ENCODE assay signal across 9 cellular contexts in the genomic region with DNA sequence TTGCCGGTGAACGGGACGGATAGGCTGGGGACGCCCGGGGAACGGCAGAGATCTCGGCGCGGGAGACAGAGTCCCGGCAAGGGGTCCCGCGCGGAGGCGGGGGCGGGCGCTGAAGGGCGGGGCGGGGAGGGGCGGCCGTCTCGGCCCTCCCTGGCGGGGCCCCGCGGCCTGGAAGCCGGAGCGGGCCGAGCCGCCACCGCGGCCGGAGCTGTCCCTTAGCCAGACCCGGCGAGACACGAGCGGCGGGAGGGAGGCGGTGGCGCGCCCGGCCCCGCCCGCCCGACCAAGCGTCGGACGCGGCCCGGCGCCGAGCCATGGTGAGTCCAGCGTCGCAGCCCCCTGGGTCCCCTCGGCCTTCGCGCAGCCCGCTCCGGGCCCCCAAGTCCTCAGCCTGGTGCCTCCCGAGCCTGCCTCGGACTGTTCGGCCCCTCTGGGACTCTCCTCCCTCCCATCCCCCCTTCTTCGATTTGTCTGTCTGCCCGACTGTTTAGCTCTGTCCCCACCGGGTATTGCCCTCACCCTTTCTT. TPM values are rescaled to one million over a fixed set of nuclear protein-coding genes. Genes with fewer than 3 reads are reported as not detected.
DNase-seq lines count a peak whose midpoint lies in the region; ATAC-seq lines count a peak whose summit lies in the region.
"Had no signal": no experiment of that assay in that cellular context is flagged by ENCODE, and none has a peak within 500 bp of the region (broad histone marks: within the 10 kb centered on the region; RNA-seq: fewer than 3 reads in every experiment).

A gene (plus strand): TSS at position 222 of the 527 bp plus-strand sequence. CDS start 93 bp downstream, at position 315.

- H3K4me1 Mint-ChIP-seq in activated naive CD8-positive, alpha-beta T cell treated with anti-CD3 and anti-CD28 coated beads for 36 hours, result peaks cover 28% of the 10 kb centered on the region

- peak within 1 kb of the TSS; percentile 73 for H3K4me3 Mint-ChIP-seq in activated naive CD8-positive, alpha-beta T cell treated with anti-CD3 and anti-CD28 coated beads for 36 hours

- peak; percentile 69 for ATAC-seq in Right ventricle myocardium inferior
- ATAC-seq in HG03196 (IDR thresholded peaks at IDR 0.05; ENCODE audit: unreplicated experiment), result no peak
- ATAC-seq in GM21529 (IDR thresholded peaks at IDR 0.05; ENCODE audit: unreplicated experiment), result no peak

- peaks cover 77% of the 10 kb centered on the region for H3K27me3 Mint-ChIP-seq in activated naive CD8-positive, alpha-beta T cell treated with anti-CD3 and anti-CD28 coated beads for 36 hours

- peak within 1 kb of the TSS; percentile 20 for H2AFZ ChIP-seq in neuron (ENCODE audit: low read depth, low read length)

- no peak within 1 kb of the TSS for H3K27ac Mint-ChIP-seq in activated naive CD8-positive, alpha-beta T cell treated with anti-CD3 and anti-CD28 coated beads for 36 hours

- H3K4me3 ChIP-seq in neuron (ENCODE audit: low read length), result peak within 1 kb of the TSS; percentile 85

- peaks cover 17% of the 10 kb centered on the region for H3K4me1 ChIP-seq in neuron (ENCODE audit: insufficient read depth, low read length)

- intact Hi-C loops in Right ventricle myocardium inferior (cut with DNase I), result loop anchor here (2.0 kb wide), 1 partner anchor 43 kb away; no protein-coding TSS in a partner anchor

- DNase-seq in DMS153 treated with DMSO at 0.1 percent for 48 hours (lab: John Stamatoyannopoulos, UW; ENCODE audit: unreplicated experiment) (peak; percentile 16), DMS153 (lab: John Stamatoyannopoulos, UW) (no peak), NAMALWA (ENCODE audit: low spot score) (peak; percentile 17), Right ventricle myocardium inferior (ENCODE audit: missing footprints) (peak; percentile 87)
- DNase-seq in activated naive CD8-positive, alpha-beta T cell treated with anti-CD3 and anti-CD28 coated beads for 36 hours, result peak; percentile 24

- peaks cover 26% of the 10 kb centered on the region for H3K36me3 ChIP-seq in neuron (ENCODE audit: insufficient read depth, low read length)

- no peaks in the 10 kb centered on the region for H3K9me3 ChIP-seq in neuron (ENCODE audit: low read length)

- H3K27me3 ChIP-seq in neuron (ENCODE audit: insufficient read depth, low read length), result no peaks in the 10 kb centered on the region

- no peaks in the 10 kb centered on the region for H3K9me3 Mint-ChIP-seq in activated naive CD8-positive, alpha-beta T cell treated with anti-CD3 and anti-CD28 coated beads for 36 hours
- H3K9me3 Mint-ChIP-seq: activated naive CD4-positive, alpha-beta T cell treated with anti-CD3 and anti-CD28 coated beads, Interleukin-2, amount 50 U/mL, for 72 hours had no signal

- H3K36me3 Mint-ChIP-seq in activated naive CD8-positive, alpha-beta T cell treated with anti-CD3 and anti-CD28 coated beads for 36 hours, result no peaks in the 10 kb centered on the region
- H3K36me3 Mint-ChIP-seq: activated naive CD4-positive, alpha-beta T cell treated with anti-CD3 and anti-CD28 coated beads, Interleukin-2, amount 50 U/mL, for 72 hours had no signal

RNA-seq across cellular contexts. Expression of the gene that starts here (rescaled TPM):
- under 1 TPM in 1 of 2 experiments, not detected in 1; 0.21 TPM for total RNA-seq in activated naive CD8-positive, alpha-beta T cell treated with anti-CD3 and anti-CD28 coated beads for 36 hours
- total RNA-seq in Right ventricle myocardium inferior, result 25.5 TPM

Comparison
In these comparisons a context has a peak if more than half of its experiments do, and no peak if none do; other contexts are left out.
1. RNA of the gene that starts here (total RNA-seq): 25.5 TPM in Right ventricle myocardium inferior (single experiment); 0.21 TPM in activated naive CD8-positive, alpha-beta T cell treated with anti-CD3 and anti-CD28 coated beads for 36 hours; every median in the first group is over 10 times any median in the second.
2. Peak in DNase-seq in activated naive CD8-positive, alpha-beta T cell treated with anti-CD3 and anti-CD28 coated beads for 36 hours; RNA of the gene not detected or under 1 TPM.